In the genomic region with DNA sequence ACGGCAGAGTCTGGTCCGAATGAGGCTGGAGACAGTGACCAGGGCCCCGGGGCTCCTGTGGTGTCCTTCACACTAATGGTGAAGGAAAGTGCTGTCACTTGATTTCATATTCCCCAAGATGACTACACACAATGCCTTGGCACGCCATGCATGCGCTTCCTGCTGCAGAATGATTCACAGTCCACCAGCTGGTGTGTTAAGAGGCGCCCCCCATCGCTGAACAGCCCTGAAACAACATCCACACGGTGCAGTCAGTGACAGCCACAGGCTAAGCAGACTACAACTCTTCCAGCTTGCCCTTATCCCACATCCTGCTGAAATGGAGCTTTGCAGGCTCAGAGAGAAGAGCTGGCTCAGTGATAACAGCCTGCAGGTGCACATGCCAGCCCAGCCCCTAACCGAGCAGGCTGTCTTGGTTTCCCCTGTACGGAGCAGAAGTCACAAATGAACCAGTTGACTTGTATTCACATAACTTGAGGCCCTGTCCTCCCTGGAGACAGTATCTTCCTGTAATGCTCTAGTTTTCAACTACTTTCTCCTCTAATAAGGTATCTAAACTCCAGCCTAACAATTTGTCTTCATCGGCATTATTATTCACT, we compare ENCODE assay signal across 20 cellular contexts. TPM values are rescaled to one million over a fixed set of nuclear protein-coding genes. Genes with fewer than 3 reads are reported as not detected.
DNase-seq lines count a peak whose midpoint lies in the region; ATAC-seq and TF ChIP-seq lines count a peak whose summit lies in the region.
"Had no signal": no experiment of that assay in that cellular context is flagged by ENCODE, and none has a peak within 500 bp of the region (broad histone marks: within the 10 kb centered on the region; RNA-seq: fewer than 3 reads in every experiment).

No MANE protein-coding gene starts in this region.

- H3K9me3 ChIP-seq in endodermal cell (ENCODE audit: control insufficient read depth, low read length), result no peaks in the 10 kb centered on the region
- H3K9me3 ChIP-seq: prostate gland had no signal

- TF ChIP-seq POLR2A in NB4 (IDR thresholded peaks at IDR 0.05; ENCODE audit: extremely low read depth, insufficient read length), result no peak

- H3K4me1 Mint-ChIP-seq in Calu3 (ENCODE audit: low read depth, unreplicated experiment) (no peaks in the 10 kb centered on the region), endodermal cell (no peaks in the 10 kb centered on the region)
- H3K4me1 Mint-ChIP-seq: activated naive CD8-positive, alpha-beta T cell treated with anti-CD3 and anti-CD28 coated beads for 36 hours; CD8-positive, alpha-beta memory T cell; T-helper 17 cell had no signal

- WGBS in endodermal cell (ENCODE audit: insufficient coverage in 1 of 2, insufficient read length in 1 of 2), 2 experiments, result 87 to 94% methylated on average over 9 to 11 of the region's 11 CpGs

- H3K27me3 ChIP-seq in brain microvascular endothelial cell (replicated peaks), result no peaks in the 10 kb centered on the region
- H3K27me3 ChIP-seq in endodermal cell (ENCODE audit: control insufficient read depth, insufficient read depth, low read length, poor library complexity, severe bottlenecking), result no peaks in the 10 kb centered on the region
- H3K27me3 ChIP-seq: heart left ventricle had no signal

- no peak overlapping the region for H3K27ac Mint-ChIP-seq in Calu3 (ENCODE audit: unreplicated experiment)
- no peak overlapping the region for H3K27ac Mint-ChIP-seq in endodermal cell
- H3K27ac Mint-ChIP-seq: activated naive CD8-positive, alpha-beta T cell treated with anti-CD3 and anti-CD28 coated beads for 36 hours; CD8-positive, alpha-beta memory T cell; HFFc6; T-helper 17 cell had no signal

- H3K4me3 Mint-ChIP-seq in Calu3 (ENCODE audit: low read depth, unreplicated experiment), result no peak overlapping the region
- H3K4me3 Mint-ChIP-seq in endodermal cell, result no peak overlapping the region
- H3K4me3 Mint-ChIP-seq: activated naive CD8-positive, alpha-beta T cell treated with anti-CD3 and anti-CD28 coated beads for 36 hours; CD8-positive, alpha-beta memory T cell; HFFc6; T-helper 17 cell had no signal

- H3K36me3 Mint-ChIP-seq in Calu3 (ENCODE audit: insufficient read depth, unreplicated experiment), result no peaks in the 10 kb centered on the region
- no peaks in the 10 kb centered on the region for H3K36me3 Mint-ChIP-seq in endodermal cell (ENCODE audit: low read depth)
- H3K36me3 Mint-ChIP-seq: activated naive CD8-positive, alpha-beta T cell treated with anti-CD3 and anti-CD28 coated beads for 36 hours; CD8-positive, alpha-beta memory T cell had no signal

- no peak overlapping the region for H3K9ac ChIP-seq in endodermal cell (ENCODE audit: extremely low read depth, low read length, poor library complexity, severe bottlenecking)
- H3K9ac ChIP-seq: KMS-11 had no signal

- CTCF ChIA-PET in Calu3 (lab: Charles Lee), result no interaction called here

- in situ Hi-C loops in brain microvascular endothelial cell (cut with HindIII; ENCODE audit: low pct_ligation_motif_present, low sequenced_read_pairs), result no loop called here

- DNase-seq in Calu3, result peak; percentile 6
- DNase-seq in NB4 (ENCODE audit: low read depth), result peak; percentile 6
- DNase-seq in brain microvascular endothelial cell, result peak; percentile 64
- DNase-seq in myocyte (ENCODE audit: low read depth), result peak; percentile 12
- no peak for DNase-seq in central memory CD4-positive, alpha-beta T cell
- no peak for DNase-seq in epidermal melanocyte (ENCODE audit: insufficient read length, low spot score)
- DNase-seq in endodermal cell, result no peak
- DNase-seq: activated CD4-positive, alpha-beta T cell treated with anti-CD3 and anti-CD28 coated beads for 4 hours; activated naive CD8-positive, alpha-beta T cell treated with anti-CD3 and anti-CD28 coated beads for 36 hours; CD8-positive, alpha-beta memory T cell; heart left ventricle; HFFc6; NCI-H1694 treated with DMSO at 0.1 percent for 48 hours; NCI-H774; T-helper 17 cell had no signal

- intact Hi-C loops in Calu3 (cut with micrococcal nuclease; ENCODE audit: unreplicated experiment), result no loop called here

- peaks cover 3% of the 10 kb centered on the region for H3K4me1 ChIP-seq in endodermal cell (ENCODE audit: control insufficient read depth, insufficient read depth, low read length)
- H3K4me1 ChIP-seq: heart left ventricle, prostate gland had no signal

- H3K4me3 ChIP-seq in NB4 (ENCODE audit: low read depth, low read length) (no peak overlapping the region), brain microvascular endothelial cell (ENCODE audit: low read depth, low read length) (no peak overlapping the region), endodermal cell (ENCODE audit: low read length) (no peak overlapping the region)
- H3K4me3 ChIP-seq: heart left ventricle, prostate gland had no signal

- TF ChIP-seq CTCF in Calu3 (IDR thresholded peaks at IDR 0.05; ENCODE audit: unreplicated experiment) (no peak), NB4 (IDR thresholded peaks at IDR 0.05; ENCODE audit: low read depth, low read length) (no peak), brain microvascular endothelial cell (IDR thresholded peaks at IDR 0.05; ENCODE audit: low read depth, low read length, missing control alignments) (no peak), endodermal cell (conservative IDR thresholded peaks at IDR 0.05) (no peak)

- no peaks in the 10 kb centered on the region for H3K36me3 ChIP-seq in brain microvascular endothelial cell (replicated peaks)
- no peaks in the 10 kb centered on the region for H3K36me3 ChIP-seq in endodermal cell (ENCODE audit: control insufficient read depth, insufficient read depth, low read length)
- H3K36me3 ChIP-seq: heart left ventricle, prostate gland had no signal

- ATAC-seq in HG02938 (IDR thresholded peaks at IDR 0.05; ENCODE audit: unreplicated experiment), result no peak
- ATAC-seq: esophagus mucosa, heart left ventricle, T-helper 17 cell had no signal

- H3K27ac ChIP-seq in brain microvascular endothelial cell (no peak overlapping the region), endodermal cell (ENCODE audit: low read depth, low read length) (no peak overlapping the region)
- H3K27ac ChIP-seq: heart left ventricle, HL-60, KMS-11, prostate gland had no signal

- no TSS peak for BruUV-seq in Calu3 (replicated peaks; lab: Mats Ljungman, UMichigan)

- H3K9me3 Mint-ChIP-seq in Calu3 (ENCODE audit: low read depth, unreplicated experiment), result no peaks in the 10 kb centered on the region
- H3K9me3 Mint-ChIP-seq in endodermal cell, result peaks cover 1% of the 10 kb centered on the region
- H3K9me3 Mint-ChIP-seq: activated naive CD8-positive, alpha-beta T cell treated with anti-CD3 and anti-CD28 coated beads for 36 hours; HFFc6 had no signal

- H3K27me3 Mint-ChIP-seq in Calu3 (ENCODE audit: unreplicated experiment), result peaks cover 11% of the 10 kb centered on the region
- peaks cover 2% of the 10 kb centered on the region for H3K27me3 Mint-ChIP-seq in endodermal cell (ENCODE audit: insufficient read depth)
- H3K27me3 Mint-ChIP-seq: activated naive CD8-positive, alpha-beta T cell treated with anti-CD3 and anti-CD28 coated beads for 36 hours; CD8-positive, alpha-beta memory T cell; T-helper 17 cell had no signal

RNA-seq across cellular contexts. Expression of a gene that starts 24.3 kb away (rescaled TPM):
- not detected in 2 replicates for total RNA-seq in Calu3 (2022)
- total RNA-seq in myocyte, result not detected in 2 replicates
- polyA plus RNA-seq in myocyte (2012), result 0.11 TPM
- under 1 TPM; 0.11 to 0.75 TPM for total RNA-seq in endodermal cell
- polyA plus RNA-seq in endodermal cell (2013, experiment 1 of 2), result 19.6 TPM
- 25.0 TPM for polyA plus RNA-seq in endodermal cell (2013, experiment 2 of 2)
- total RNA-seq: esophagus mucosa, HFFc6 had no signal
- polyA plus RNA-seq: CD8-positive, alpha-beta memory T cell had no signal

Comparison
In these comparisons a context has a peak if more than half of its experiments do, and no peak if none do; other contexts are left out.
1. DNase-seq: peak in Calu3 (single experiment), NB4 (single experiment), brain microvascular endothelial cell (single experiment) and myocyte (single experiment); none in central memory CD4-positive, alpha-beta T cell (single experiment), epidermal melanocyte (single experiment) and endodermal cell (single experiment).